Comparison of ENCODE assay signal across 2 cellular contexts in genomic region chr10:73628405-73628804, GRCh38.
TF ChIP-seq lines count a peak whose summit lies in the region.

No MANE protein-coding gene starts in this region.

TF ChIP-seq in Ishikawa, 13 proteins besides CTCF, POLR2A, EP300 and RAD21:
- peak; percentile 60 for TF ChIP-seq TEAD4 (IDR thresholded peaks at IDR 0.05)
- TF ChIP-seq NFIC (IDR thresholded peaks at IDR 0.05) = peak; percentile 75
- peak; percentile 94 for TF ChIP-seq MAX (IDR thresholded peaks at IDR 0.05)
- no peak for TF ChIP-seq FOXM1 (IDR thresholded peaks at IDR 0.05; ENCODE audit: borderline replicate concordance, low read depth)
- peak; percentile 91 for TF ChIP-seq EGR1 (IDR thresholded peaks at IDR 0.05)
- TF ChIP-seq REST (IDR thresholded peaks at IDR 0.05; ENCODE audit: low read depth) = no peak
- TF ChIP-seq USF1 (IDR thresholded peaks at IDR 0.05) = peak; percentile 96
- TF ChIP-seq TAF1 (IDR thresholded peaks at IDR 0.05; ENCODE audit: low read depth) = no peak
- no peak for TF ChIP-seq CREB1 (IDR thresholded peaks at IDR 0.05; ENCODE audit: low read depth)
- TF ChIP-seq TCF12 (IDR thresholded peaks at IDR 0.05; ENCODE audit: low read depth) = peak; percentile 85
- TF ChIP-seq ZBTB7A (IDR thresholded peaks at IDR 0.05; ENCODE audit: low read depth) = no peak
- peak; percentile 92 for TF ChIP-seq CEBPB (IDR thresholded peaks at IDR 0.05)
- TF ChIP-seq YY1 (IDR thresholded peaks at IDR 0.05; ENCODE audit: low read depth) = no peak
TF ChIP-seq in Ishikawa: peak in this region for 7.

TF ChIP-seq in K562, 482 proteins besides CTCF, POLR2A, EP300 and RAD21:
- TF ChIP-seq ZKSCAN8 (CRISPR knock-in tag; IDR thresholded peaks at IDR 0.05) = peak; percentile 74; the same call in 1 of the 2 replicates
- no peak for TF ChIP-seq IRF1 (CRISPR knock-in tag; IDR thresholded peaks at IDR 0.05; ENCODE audit: borderline replicate concordance)
